Comparison of ENCODE assay signal across 29 cellular contexts in the genomic region with DNA sequence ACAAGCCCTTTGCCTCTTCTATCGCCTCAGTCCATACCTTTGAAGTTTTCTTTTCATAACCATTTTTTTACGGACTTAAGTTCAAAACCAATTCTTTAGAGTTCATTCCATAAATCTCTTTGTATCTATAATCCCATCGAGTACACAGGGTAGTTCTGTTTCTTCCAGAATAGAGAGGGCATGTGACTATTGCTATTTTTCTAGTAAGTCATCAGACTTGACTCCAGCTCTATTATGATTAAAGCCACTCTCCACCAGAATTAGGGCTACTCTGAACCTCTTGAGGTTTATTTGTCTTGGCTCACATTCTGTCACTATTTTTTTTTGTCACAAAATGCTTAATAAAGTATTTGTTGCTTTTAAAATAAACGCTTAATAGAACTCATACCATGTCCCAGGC.
"Had no signal": no experiment of that assay in that cellular context is flagged by ENCODE, and none has a peak within 500 bp of the region (broad histone marks: within the 10 kb centered on the region; RNA-seq: fewer than 3 reads in every experiment).

No MANE protein-coding gene starts in this region.

- H3K36me3 ChIP-seq: adrenal gland, esophagus muscularis mucosa, gastrocnemius medialis, heart right ventricle had no signal

- DNase-seq: activated CD4-positive, alpha-beta memory T cell treated with anti-CD3 and anti-CD28 coated beads for 36 hours; activated CD4-positive, alpha-beta T cell treated with anti-CD3 and anti-CD28 coated beads for 36 hours; activated CD4-positive, alpha-beta T cell treated with anti-CD3 and anti-CD28 coated beads, Interleukin-2, amount 10 ng/mL, durations not matched to agents 24 days and 14 days; activated CD4-positive, CD25-positive, alpha-beta regulatory T cell; activated CD4-positive, CD25-positive, alpha-beta regulatory T cell treated with anti-CD3 and anti-CD28 coated beads, Interleukin-2, amount 50 U/mL, for 72 hours; activated CD8-positive, alpha-beta memory T cell treated with anti-CD3 and anti-CD28 coated beads, Interleukin-2, amount 10 ng/mL, durations not matched to agents 7 days and 5 days; activated CD8-positive, alpha-beta memory T cell treated with anti-CD3 and anti-CD28 coated beads, Interleukin-2, amount 50 U/mL, for 4 hours; activated CD8-positive, alpha-beta T cell treated with anti-CD3 and anti-CD28 coated beads, Interleukin-2, amount 10 ng/mL, durations not matched to agents 7 days and 5 days; activated effector memory CD4-positive, alpha-beta T cell treated with anti-CD3 and anti-CD28 coated beads, Interleukin-2, amount 50 U/mL, for 16 hours; activated naive CD4-positive, alpha-beta T cell treated with anti-CD3 and anti-CD28 coated beads for 36 hours; activated naive CD8-positive, alpha-beta T cell treated with anti-CD3 and anti-CD28 coated beads for 36 hours; activated naive CD8-positive, alpha-beta T cell treated with anti-CD3 and anti-CD28 coated beads, Interleukin-2, amount 50 U/mL, for 24 hours; activated T-cell treated with anti-CD3 and anti-CD28 coated beads, Interleukin-2, amount 50 U/mL, for 1 hour; activated T-cell treated with anti-CD3 and anti-CD28 coated beads, Interleukin-2, amount 50 U/mL, for 48 hours; adrenal gland; amygdala; aorta; body of pancreas; caudate nucleus; cortex of kidney; dermis blood vessel endothelial cell; effector CD4-positive, alpha-beta T cell; effector memory CD8-positive, alpha-beta T cell; erythroblast; foreskin keratinocyte; gastrocnemius medialis; heart right ventricle; T-helper 2 cell had no signal

- H3K27ac ChIP-seq: adrenal gland, body of pancreas, esophagus muscularis mucosa, foreskin keratinocyte, gastrocnemius medialis, heart right ventricle had no signal

- H3K9me3 ChIP-seq: adrenal gland, body of pancreas, esophagus muscularis mucosa, gastrocnemius medialis had no signal

- H3K27me3 ChIP-seq: adrenal gland, body of pancreas, esophagus muscularis mucosa, gastrocnemius medialis, heart right ventricle had no signal

- ATAC-seq: activated CD4-positive, alpha-beta T cell treated with anti-CD3 and anti-CD28 coated beads for 36 hours; activated CD8-positive, alpha-beta memory T cell treated with anti-CD3 and anti-CD28 coated beads, Interleukin-2, amount 10 ng/mL, durations not matched to agents 7 days and 5 days; activated CD8-positive, alpha-beta T cell treated with anti-CD3 and anti-CD28 coated beads, Interleukin-2, amount 10 ng/mL, durations not matched to agents 7 days and 5 days; activated naive CD8-positive, alpha-beta T cell treated with anti-CD3 and anti-CD28 coated beads, Interleukin-2, amount 50 U/mL, for 24 hours; body of pancreas; effector memory CD8-positive, alpha-beta T cell; foreskin keratinocyte; gastrocnemius medialis; heart right ventricle had no signal

- H3K4me3 ChIP-seq: adrenal gland, body of pancreas, esophagus muscularis mucosa, gastrocnemius medialis, heart right ventricle had no signal
